ENCODE assay signal across 9 cellular contexts in the genomic region with DNA sequence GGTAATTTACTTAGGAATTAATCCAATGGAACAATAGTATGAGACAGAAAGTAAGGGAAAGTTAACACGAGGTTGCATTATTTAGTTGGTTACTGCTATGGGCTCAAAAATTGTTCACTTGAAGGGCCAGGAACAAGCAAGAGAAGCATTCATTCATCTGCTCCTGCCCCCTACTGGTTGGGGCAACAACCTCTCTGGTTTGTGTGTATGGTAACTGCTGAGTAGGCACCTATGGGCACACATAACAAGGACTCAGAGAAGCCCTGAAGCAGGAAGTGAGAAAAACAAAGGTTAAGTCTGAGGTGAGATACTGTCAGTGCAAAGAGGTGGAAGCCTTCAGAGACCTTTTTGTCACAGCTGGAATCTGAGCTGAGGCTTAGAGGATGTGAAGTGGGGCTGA. TPM values are rescaled to one million over a fixed set of nuclear protein-coding genes. Genes with fewer than 3 reads are reported as not detected.
DNase-seq lines count a peak whose midpoint lies in the region; ATAC-seq and TF ChIP-seq lines count a peak whose summit lies in the region.
"Had no signal": no experiment of that assay in that cellular context is flagged by ENCODE, and none has a peak within 500 bp of the region (broad histone marks: within the 10 kb centered on the region; RNA-seq: fewer than 3 reads in every experiment).

No MANE protein-coding gene starts in this region.

- no peaks in the 10 kb centered on the region for H3K36me3 ChIP-seq in Loucy (ENCODE audit: insufficient read depth, low read length)

- H3K9ac ChIP-seq in Loucy (ENCODE audit: low read depth, low read length, poor library complexity, severe bottlenecking) = no peak overlapping the region

- H3K4me3 ChIP-seq in Loucy (ENCODE audit: low read length, poor library complexity, severe bottlenecking) = no peak overlapping the region

- H3K4me3 Mint-ChIP-seq in chondrocyte (ENCODE audit: unreplicated experiment) = no peak overlapping the region
- H3K4me3 Mint-ChIP-seq: nephron had no signal

- no peaks in the 10 kb centered on the region for H3K9me3 Mint-ChIP-seq in chondrocyte (ENCODE audit: low read depth)
- H3K9me3 Mint-ChIP-seq: nephron had no signal

- H4K20me1 ChIP-seq in Loucy (ENCODE audit: insufficient read depth, low read length, poor library complexity, severe bottlenecking) = no peaks in the 10 kb centered on the region

- H3F3A ChIP-seq in Loucy (ENCODE audit: low read depth) = no peaks in the 10 kb centered on the region

- H3K36me3 Mint-ChIP-seq in chondrocyte (ENCODE audit: low read depth) = no peaks in the 10 kb centered on the region

- no peaks in the 10 kb centered on the region for H3K79me2 ChIP-seq in Loucy (ENCODE audit: insufficient read depth, low read length)

- peak; percentile 76 for TF ChIP-seq CTCF in Loucy (conservative IDR thresholded peaks at IDR 0.05; ENCODE audit: low read length)
- peak; percentile 42 for TF ChIP-seq CTCF in chondrocyte (IDR thresholded peaks at IDR 0.05)

- peaks cover 2% of the 10 kb centered on the region for H3K4me1 ChIP-seq in Loucy (ENCODE audit: insufficient read depth, low read length, poor library complexity, severe bottlenecking)

- H3K9me2 ChIP-seq in Loucy (replicated peaks; ENCODE audit: low read depth, low read length) = no peaks in the 10 kb centered on the region

- peaks cover 39% of the 10 kb centered on the region for H3K27me3 Mint-ChIP-seq in chondrocyte (ENCODE audit: low read depth)

- DNase-seq in EH (ENCODE audit: low read depth) = peak; percentile 22
- DNase-seq in chondrocyte (ENCODE audit: low spot score) = no peak
- DNase-seq in stimulated activated CD4-positive, alpha-beta T cell treated with anti-CD3 and anti-CD28 coated beads, Interleukin-4, amount 100 ng/mL, for 24 hours = peak; percentile 23
- no peak for DNase-seq in middle frontal gyrus (ENCODE audit: extremely low spot score, low spot score)
- no peak for DNase-seq in islet precursor cell
- DNase-seq in nucleus accumbens (lab: John Stamatoyannopoulos, UW) = no peak

- no peak overlapping the region for H3K27ac Mint-ChIP-seq in chondrocyte (ENCODE audit: unreplicated experiment)
- H3K27ac Mint-ChIP-seq: nephron had no signal

- H3K4me1 Mint-ChIP-seq in chondrocyte (ENCODE audit: low read depth) = no peaks in the 10 kb centered on the region
- H3K4me1 Mint-ChIP-seq: nephron had no signal

- H2AFZ ChIP-seq in Loucy (ENCODE audit: low read length) = peak overlapping the region; percentile 18

- peak; percentile 53 for ATAC-seq in GM19467 (IDR thresholded peaks at IDR 0.05; ENCODE audit: unreplicated experiment)

- no peak overlapping the region for H3K4me2 ChIP-seq in Loucy (ENCODE audit: low read depth, low read length, poor library complexity, severe bottlenecking)

- no peaks in the 10 kb centered on the region for H3K27me3 ChIP-seq in Loucy (ENCODE audit: insufficient read depth, low read length, poor library complexity, severe bottlenecking)

- no peaks in the 10 kb centered on the region for H3K9me3 ChIP-seq in Loucy (ENCODE audit: insufficient read depth, low read depth, low read length)

RNA-seq across cellular contexts. Expression of gene RANBP6, which starts 34.4 kb away (rescaled TPM):
- 14.4 to 21.5 TPM (median 16.4 TPM) in 3 replicates for total RNA-seq in chondrocyte

Comparison
In these comparisons a context has a peak if more than half of its experiments do, and no peak if none do; other contexts are left out.
1. DNase-seq: peak in EH (single experiment) and stimulated activated CD4-positive, alpha-beta T cell treated with anti-CD3 and anti-CD28 coated beads, Interleukin-4, amount 100 ng/mL, for 24 hours (single experiment); none in chondrocyte (single experiment), middle frontal gyrus (single experiment), islet precursor cell (single experiment) and nucleus accumbens (0 of 56).